ENCODE assay signal across 8 cellular contexts in the genomic region with DNA sequence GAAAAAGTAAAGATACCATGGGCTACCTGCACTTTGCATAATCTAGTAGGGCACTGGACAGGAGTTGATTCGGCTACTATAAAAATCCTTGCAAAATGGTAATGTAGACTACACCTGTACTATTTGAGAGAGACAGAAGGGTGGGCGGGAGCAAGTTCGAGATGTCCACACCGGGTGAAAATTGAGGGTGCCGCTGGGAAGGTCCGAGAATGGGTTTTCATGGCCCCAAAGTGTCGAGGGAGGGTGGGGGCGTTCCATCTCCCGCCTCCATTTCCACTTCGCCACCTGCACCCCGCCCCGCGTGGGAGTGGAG. TPM values are rescaled to one million over a fixed set of nuclear protein-coding genes. Genes with fewer than 3 reads are reported as not detected.
DNase-seq lines count a peak whose midpoint lies in the region; ATAC-seq and TF ChIP-seq lines count a peak whose summit lies in the region.

No MANE protein-coding gene starts in this region.

- 0 to 1% methylated on average over 13 of the region's 13 CpGs for WGBS in lung, 2 donors
- WGBS in aorta, 2 donors, result 1% methylated on average over 13 of the region's 13 CpGs

- no peak for DNase-seq in GM06990 (ENCODE audit: extremely low read depth, insufficient read length)
- no peak for DNase-seq in astrocyte of the cerebellum (ENCODE audit: low read depth)
- no peak for DNase-seq in lung (ENCODE audit: low spot score)
- DNase-seq in aorta, result no peak
- no peak for DNase-seq in NCI-H2081 treated with DMSO at 0.1 percent for 48 hours (lab: John Stamatoyannopoulos, UW)
- DNase-seq in foreskin melanocyte, result no peak

- ATAC-seq in HG03378 (IDR thresholded peaks at IDR 0.05; ENCODE audit: unreplicated experiment) (peak; percentile 5), lung (ENCODE audit: insufficient read depth, low FRiP score) (no peak), aorta (ENCODE audit: low FRiP score) (peak; percentile 3), HG02981 (IDR thresholded peaks at IDR 0.05; ENCODE audit: unreplicated experiment) (no peak)

- peaks cover 0 to 2% of the 10 kb centered on the region in 2 donors for H3K4me1 ChIP-seq in lung (ENCODE audit: control insufficient read depth in 2 of 2, insufficient read depth in 2 of 2, low read length in 2 of 2)
- peaks cover 0 to 1% of the 10 kb centered on the region in 2 donors for H3K4me1 ChIP-seq in aorta (ENCODE audit: control insufficient read depth in 1 of 2, insufficient read depth in 2 of 2, low read length in 2 of 2)

- H3K27ac ChIP-seq in lung (ENCODE audit: low read depth in 1 of 2, low read length in 1 of 2), result peak overlapping the region; percentile 94 to 96
- peak overlapping the region in 1 of 2 donors; percentile 22 for H3K27ac ChIP-seq in aorta (ENCODE audit: low read depth in 1 of 2, low read length in 2 of 2)

- intact Hi-C loops in aorta (cut with DNase I), result no loop called here

- no peaks in the 10 kb centered on the region for H3K27me3 ChIP-seq in GM06990 (replicated peaks; ENCODE audit: control insufficient read depth, insufficient read depth, low read length)
- H3K27me3 ChIP-seq in lung (ENCODE audit: control insufficient read depth, insufficient read depth), result no peaks in the 10 kb centered on the region
- no peaks in the 10 kb centered on the region for H3K27me3 ChIP-seq in aorta (ENCODE audit: control insufficient read depth in 1 of 2, insufficient read depth in 2 of 2, low read length in 1 of 2)

- no peak for TF ChIP-seq CTCF in GM06990 (IDR thresholded peaks at IDR 0.05; ENCODE audit: insufficient read depth, low read length, poor library complexity, severe bottlenecking)
- TF ChIP-seq CTCF in astrocyte of the cerebellum (IDR thresholded peaks at IDR 0.05; ENCODE audit: low read depth, low read length, missing control alignments), result no peak
- TF ChIP-seq CTCF in lung (IDR thresholded peaks at IDR 0.05; ENCODE audit: control extremely low read depth, extremely low read depth), result no peak

- no peaks in the 10 kb centered on the region for H3K36me3 ChIP-seq in GM06990 (ENCODE audit: control insufficient read depth, insufficient read depth, low read length)
- no peaks in the 10 kb centered on the region for H3K36me3 ChIP-seq in lung (ENCODE audit: control insufficient read depth in 2 of 2, insufficient read depth in 2 of 2, low read length in 2 of 2)
- no peaks in the 10 kb centered on the region for H3K36me3 ChIP-seq in aorta (ENCODE audit: control insufficient read depth in 1 of 2, insufficient read depth in 2 of 2, low read length in 1 of 2)

- in situ Hi-C loops in astrocyte of the cerebellum (cut with HindIII; ENCODE audit: low sequenced_read_pairs), result no loop called here

- H3K9me3 ChIP-seq in lung (ENCODE audit: control insufficient read depth in 2 of 2, insufficient read depth in 1 of 2, low read length in 1 of 2) (no peaks in the 10 kb centered on the region), aorta (ENCODE audit: control insufficient read depth, low read length) (no peaks in the 10 kb centered on the region)

- H3K4me3 ChIP-seq in GM06990 (replicated peaks; ENCODE audit: low read depth, low read length) (peak overlapping the region; percentile 92), astrocyte of the cerebellum (ENCODE audit: low read depth, low read length) (peak overlapping the region; percentile 96), lung (peak overlapping the region; percentile 99), aorta (ENCODE audit: low read length in 2 of 2) (peak overlapping the region; percentile 67 to 87)

RNA-seq across cellular contexts. Expression of a gene that starts 0.6 kb away (rescaled TPM):
- total RNA-seq in lung (10 to 100 TPM; 50.6 to 79.4 TPM), aorta (100 to 1,000 TPM in 1 of 2 donors, 10 to 100 TPM in 1; 67.9 to 102 TPM)
- polyA plus RNA-seq in lung (10 to 100 TPM; 14.7 to 53.3 TPM), aorta (10 to 100 TPM; 40.9 to 80.1 TPM)

Comparison
In these comparisons a context has a peak if more than half of its experiments do, and no peak if none do; other contexts are left out.
1. ATAC-seq: peak in HG03378 (single experiment) and aorta (single experiment); none in lung (single experiment) and HG02981 (single experiment).
2. Peak in every context shown above with its lines, with median percentiles within 50 percentile points of each other: H3K4me3 ChIP-seq.